ENCODE assay signal across 34 cellular contexts in genomic region chrX:126670258-126670657, GRCh38.
"Had no signal": no experiment of that assay in that cellular context is flagged by ENCODE, and none has a peak within 500 bp of the region (broad histone marks: within the 10 kb centered on the region; RNA-seq: fewer than 3 reads in every experiment).

No MANE protein-coding gene starts in this region.

- DNase-seq: Karpas-422, Kasumi-1, MG63, MM.1S, MV-4-11, NCI-H1048, NCI-H1092, NCI-H1092 treated with DMSO at 0.1 percent for 48 hours, NCI-H1105, NCI-H1105 treated with DMSO at 0.1 percent for 48 hours, NCI-H1417, NCI-H1417 treated with DMSO at 0.1 percent for 48 hours, NCI-H1436, NCI-H1436 treated with DMSO at 0.1 percent for 48 hours, NCI-H146, NCI-H1694, NCI-H1694 treated with DMSO at 0.1 percent for 48 hours, NCI-H187, NCI-H187 treated with DMSO at 0.1 percent for 48 hours, NCI-H1930, NCI-H2029, NCI-H2029 treated with DMSO at 0.1 percent for 48 hours, NCI-H2081, NCI-H2081 treated with DMSO at 0.1 percent for 48 hours, NCI-H2107, NCI-H2171, NCI-H2171 treated with DMSO at 0.1 percent for 48 hours, NCI-H2227 treated with DMSO at 0.1 percent for 48 hours, NCI-H226, NCI-H345, NCI-H446, NCI-H446 treated with DMSO at 0.1 percent for 48 hours, NCI-H510A had no signal

- H3K36me3 ChIP-seq: MG63 had no signal

- H3K9me3 ChIP-seq: MG63 had no signal

- H3K4me3 ChIP-seq: MG63 had no signal

- H3K27me3 ChIP-seq: MG63 had no signal

- H3K27ac ChIP-seq: KMS-11 had no signal
